ENCODE assay signal across 22 cellular contexts in the genomic region with DNA sequence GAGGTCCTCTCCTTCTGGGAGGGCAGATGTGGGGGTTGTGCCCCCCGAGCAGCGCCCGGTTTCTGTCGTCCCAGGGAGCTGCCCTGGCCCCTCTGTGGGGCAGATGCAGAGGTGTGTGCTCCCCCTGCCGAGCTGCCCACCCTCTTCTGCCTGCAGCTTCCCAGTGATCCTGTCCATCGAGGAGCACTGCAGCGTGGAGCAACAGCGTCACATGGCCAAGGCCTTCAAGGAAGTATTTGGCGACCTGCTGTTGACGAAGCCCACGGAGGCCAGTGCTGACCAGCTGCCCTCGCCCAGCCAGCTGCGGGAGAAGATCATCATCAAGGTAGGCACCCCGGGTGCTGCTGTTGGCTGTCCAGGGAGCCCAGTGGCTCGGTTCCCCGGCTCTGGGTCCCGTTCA.
DNase-seq lines count a peak whose midpoint lies in the region; ATAC-seq, FAIRE-seq and TF ChIP-seq lines count a peak whose summit lies in the region.
"Had no signal": no experiment of that assay in that cellular context is flagged by ENCODE, and none has a peak within 500 bp of the region (broad histone marks: within the 10 kb centered on the region; RNA-seq: fewer than 3 reads in every experiment).

No MANE protein-coding gene starts in this region.

- no peak overlapping the region for H4K8ac ChIP-seq in neuronal stem cell (ENCODE audit: low read depth, low read length)

- H2BK12ac ChIP-seq in neuronal stem cell (ENCODE audit: low read length): no peak overlapping the region

- no peaks in the 10 kb centered on the region for H3K27me3 ChIP-seq in GM12878 (replicated peaks in 1 of 2; ENCODE audit: control insufficient read depth in 2 of 2, insufficient read depth in 2 of 2, low read length in 1 of 2)
- no peaks in the 10 kb centered on the region for H3K27me3 ChIP-seq in neuronal stem cell (ENCODE audit: control insufficient read depth in 3 of 3, insufficient read depth in 3 of 3, low read depth in 1 of 3, low read length in 3 of 3)
- H3K27me3 ChIP-seq in sigmoid colon: no peaks in the 10 kb centered on the region
- H3K27me3 ChIP-seq in adrenal gland: no peaks in the 10 kb centered on the region
- H3K27me3 ChIP-seq: BE2C; BLaER1 treated with 17β-estradiol and CSF1 and Interleukin-3, amounts not matched to agents 10 nM and 100 nM had no signal

- CTCF ChIA-PET in GM12878 (lab: Yijun Ruan, JAX): interaction anchor here (1.3 kb wide), 1 partner anchor 13 kb away, joined by 3 read pairs; no protein-coding TSS in a partner anchor

- no TSS peak for BruUV-seq in GM12878 (replicated peaks; lab: Mats Ljungman, UMichigan)

- H2BK15ac ChIP-seq in neuronal stem cell (ENCODE audit: low read length): no peak overlapping the region

- H3K23ac ChIP-seq in neuronal stem cell (ENCODE audit: low read depth, low read length, poor library complexity): peak overlapping the region; percentile 38

- DNase-seq in GM12878 (ENCODE audit: low read depth, low spot score) (no peak), neuronal stem cell (ENCODE audit: low spot score) (no peak), sigmoid colon (peak; percentile 66), adrenal gland (no peak)
- DNase-seq in effector CD4-positive, alpha-beta T cell: no peak
- DNase-seq: 8988T; ACHN; AML-193; BE2C; CD4-positive, alpha-beta T cell; CD8-positive, alpha-beta memory T cell; DMS 273 treated with DMSO at 0.1 percent for 48 hours; DND-41; H9 had no signal

- intact Hi-C loops in GM12878 (cut with micrococcal nuclease; ENCODE audit: unreplicated experiment) (no loop called here), sigmoid colon (cut with DNase I) (no loop called here), adrenal gland (cut with DNase I) (no loop called here)

- H3K18ac ChIP-seq in neuronal stem cell (ENCODE audit: low read length): peak overlapping the region; percentile 16

- in situ Hi-C loops in GM12878 (cut with MboI): no loop called here

- no peak overlapping the region for H4K91ac ChIP-seq in neuronal stem cell (ENCODE audit: low read depth, low read length, poor library complexity)

- no peak for TF ChIP-seq CTCF in GM12878 (IDR thresholded peaks at IDR 0.05 in 2 of 3, conservative IDR thresholded peaks at IDR 0.05 in 1 of 3; ENCODE audit: control insufficient read depth in 2 of 3, extremely low read depth in 1 of 3, insufficient read depth in 1 of 3, low read depth in 3 of 3, low read length in 3 of 3)
- TF ChIP-seq CTCF in sigmoid colon (IDR thresholded peaks at IDR 0.05): no peak
- TF ChIP-seq CTCF in adrenal gland (IDR thresholded peaks at IDR 0.05): no peak

- H3K9ac ChIP-seq in GM12878 (ENCODE audit: control insufficient read depth, insufficient read depth, low read length) (no peak overlapping the region), neuronal stem cell (ENCODE audit: low read depth, low read length, poor library complexity) (no peak overlapping the region)
- H3K9ac ChIP-seq: BLaER1 treated with 17β-estradiol and CSF1 and Interleukin-3, amounts not matched to agents 10 nM and 100 nM had no signal

- no peak overlapping the region for H2BK120ac ChIP-seq in neuronal stem cell (ENCODE audit: low read depth, low read length)

- no peaks in the 10 kb centered on the region; the same call in 1 of the 2 replicates for H4K20me1 ChIP-seq in GM12878 (ENCODE audit: control insufficient read depth, insufficient read depth)
- H4K20me1 ChIP-seq: BLaER1 treated with 17β-estradiol and CSF1 and Interleukin-3, amounts not matched to agents 10 nM and 100 nM had no signal

- no peak overlapping the region for H2AFZ ChIP-seq in GM12878 (ENCODE audit: control insufficient read depth, low read depth, low read length)
- H2AFZ ChIP-seq in neuronal stem cell (ENCODE audit: low read length): no peak overlapping the region
- H2AFZ ChIP-seq: GM23338 had no signal

- SMC1A ChIA-PET in GM12878 (lab: Charles Lee; ENCODE audit: uncharacterized antibody, unreplicated experiment): interaction anchor here (1.0 kb wide), 1 partner anchor 30 kb away, joined by 3 read pairs; no protein-coding TSS in a partner anchor

- no peak for FAIRE-seq in GM12878 (lab: Jason Lieb, UNC)
- FAIRE-seq: A549, D721Med, G401.6 had no signal

- peak; percentile 22 for TF ChIP-seq POLR2A in GM19193 (IDR thresholded peaks at IDR 0.05; ENCODE audit: extremely low read depth, insufficient read depth, insufficient read length)
- peak; percentile 42 for TF ChIP-seq POLR2A in GM12878 (IDR thresholded peaks at IDR 0.05; ENCODE audit: low read depth, low read length)
- no peak for TF ChIP-seq POLR2A in sigmoid colon (IDR thresholded peaks at IDR 0.05)
- TF ChIP-seq POLR2A in adrenal gland (IDR thresholded peaks at IDR 0.05): no peak

- H2BK5ac ChIP-seq in neuronal stem cell (ENCODE audit: low read length): no peak overlapping the region

- H3K4me1 ChIP-seq in GM12878 (ENCODE audit: control insufficient read depth, insufficient read depth, low read length) (no peaks in the 10 kb centered on the region), neuronal stem cell (ENCODE audit: control insufficient read depth in 2 of 2, insufficient read depth in 1 of 2, low read depth in 1 of 2, low read length in 2 of 2) (no peaks in the 10 kb centered on the region), sigmoid colon (no peaks in the 10 kb centered on the region), adrenal gland (replicated peaks in 1 of 2) (no peaks in the 10 kb centered on the region)
- H3K4me1 ChIP-seq: A549; BE2C; BLaER1 treated with 17β-estradiol and CSF1 and Interleukin-3, amounts not matched to agents 10 nM and 100 nM had no signal

- no peaks in the 10 kb centered on the region for H3K79me2 ChIP-seq in GM12878 (ENCODE audit: control insufficient read depth, insufficient read depth, low read length)

- no peak for TF ChIP-seq RAD21 in GM12878 (IDR thresholded peaks at IDR 0.05; ENCODE audit: insufficient read depth, low read depth, low read length)

- TF ChIP-seq EP300 in GM12878 (IDR thresholded peaks at IDR 0.05; ENCODE audit: borderline replicate concordance in 1 of 2, control insufficient read depth in 1 of 2, low read depth in 2 of 2, low read length in 2 of 2): no peak
- TF ChIP-seq EP300 in sigmoid colon (IDR thresholded peaks at IDR 0.05): no peak

- H3K14ac ChIP-seq in neuronal stem cell (ENCODE audit: low read length): no peak overlapping the region

- POLR2A ChIA-PET in GM12878 (lab: Charles Lee): no interaction called here

- no peak overlapping the region for H3K27ac ChIP-seq in GM12878 (ENCODE audit: control insufficient read depth, insufficient read depth)
- H3K27ac ChIP-seq in neuronal stem cell (replicated peaks; ENCODE audit: low read length): no peak overlapping the region
- H3K27ac ChIP-seq in sigmoid colon: no peak overlapping the region
- no peak overlapping the region for H3K27ac ChIP-seq in adrenal gland
- H3K27ac ChIP-seq: A549; BLaER1 treated with 17β-estradiol and CSF1 and Interleukin-3, amounts not matched to agents 10 nM and 100 nM had no signal

- H3K4me2 ChIP-seq in GM12878 (ENCODE audit: control insufficient read depth, insufficient read depth) (no peak overlapping the region), neuronal stem cell (ENCODE audit: insufficient read depth, low read length, poor library complexity, severe bottlenecking) (no peak overlapping the region)
- H3K4me2 ChIP-seq: A549; BLaER1 treated with 17β-estradiol and CSF1 and Interleukin-3, amounts not matched to agents 10 nM and 100 nM; GM23338 had no signal

- H3K4ac ChIP-seq in neuronal stem cell (ENCODE audit: low read length): no peak overlapping the region

- ATAC-seq in GM12878 (no peak), HG02763 (IDR thresholded peaks at IDR 0.05; ENCODE audit: unreplicated experiment) (no peak)
- ATAC-seq: A549, GM23338, HCT116 had no signal

- H3K36me3 ChIP-seq in GM12878 (ENCODE audit: control insufficient read depth in 2 of 2, insufficient read depth in 2 of 2, low read length in 1 of 2) (peaks cover 47 to 60% of the 10 kb centered on the region in 2 experiments), neuronal stem cell (replicated peaks in 1 of 2; ENCODE audit: control insufficient read depth in 2 of 2, insufficient read depth in 2 of 2, low read length in 2 of 2) (no peaks in the 10 kb centered on the region), sigmoid colon (no peaks in the 10 kb centered on the region), adrenal gland (replicated peaks in 1 of 2) (no peaks in the 10 kb centered on the region)
- H3K36me3 ChIP-seq: BE2C had no signal

- no peak overlapping the region for H2AK5ac ChIP-seq in neuronal stem cell (ENCODE audit: low read depth, low read length)

- H3K9me3 ChIP-seq in GM12878 (replicated peaks; ENCODE audit: control insufficient read depth, insufficient read depth, low read length): no peaks in the 10 kb centered on the region; the same call in 2 of the 3 replicates
- peaks cover 0 to 2% of the 10 kb centered on the region in 2 donors for H3K9me3 ChIP-seq in neuronal stem cell (replicated peaks in 1 of 2; ENCODE audit: control insufficient read depth in 2 of 2, insufficient read depth in 1 of 2, low read depth in 1 of 2, low read length in 2 of 2)
- H3K9me3 ChIP-seq in sigmoid colon: no peaks in the 10 kb centered on the region
- H3K9me3 ChIP-seq in adrenal gland (replicated peaks in 1 of 3): no peaks in the 10 kb centered on the region
- H3K9me3 ChIP-seq: A549, BE2C had no signal

- RAD21 ChIA-PET in GM12878 (lab: Charles Lee; ENCODE audit: unreplicated experiment): no interaction called here

- H3K4me3 ChIP-seq in GM12878: no peak overlapping the region
- no peak overlapping the region for H3K4me3 ChIP-seq in neuronal stem cell (ENCODE audit: low read length in 2 of 2)
- no peak overlapping the region for H3K4me3 ChIP-seq in sigmoid colon
- H3K4me3 ChIP-seq in adrenal gland: no peak overlapping the region
- H3K4me3 ChIP-seq: A549; BLaER1 treated with 17β-estradiol and CSF1 and Interleukin-3, amounts not matched to agents 10 nM and 100 nM; GM23338 had no signal

- 95% methylated on average over 17 of the region's 17 CpGs for WGBS in GM12878 (ENCODE audit: insufficient coverage, insufficient replicate concordance, low lambda C conversion rate, missing lambda C conversion rate)
- WGBS in neuronal stem cell (ENCODE audit: extremely low coverage in 2 of 2, insufficient read length in 2 of 2, insufficient replicate concordance in 1 of 2), 2 donors: no CpG with 5 or more reads among the region's 17 CpGs
- WGBS in sigmoid colon, 2 donors: 83 to 95% methylated on average over 17 of the region's 17 CpGs
- WGBS in adrenal gland, 4 donors: 70 to 91% (median 89%) methylated on average over 4 to 17 of the region's 17 CpGs

- no peaks in the 10 kb centered on the region for H3K79me1 ChIP-seq in neuronal stem cell (ENCODE audit: low read depth, low read length)

Comparison
In these comparisons a context has a peak if more than half of its experiments do, and no peak if none do; other contexts are left out.
1. POLR2A ChIP-seq: peak in GM19193 (single experiment) and GM12878 (single experiment); none in sigmoid colon (0 of 2) and adrenal gland (0 of 2).